In the genomic region with DNA sequence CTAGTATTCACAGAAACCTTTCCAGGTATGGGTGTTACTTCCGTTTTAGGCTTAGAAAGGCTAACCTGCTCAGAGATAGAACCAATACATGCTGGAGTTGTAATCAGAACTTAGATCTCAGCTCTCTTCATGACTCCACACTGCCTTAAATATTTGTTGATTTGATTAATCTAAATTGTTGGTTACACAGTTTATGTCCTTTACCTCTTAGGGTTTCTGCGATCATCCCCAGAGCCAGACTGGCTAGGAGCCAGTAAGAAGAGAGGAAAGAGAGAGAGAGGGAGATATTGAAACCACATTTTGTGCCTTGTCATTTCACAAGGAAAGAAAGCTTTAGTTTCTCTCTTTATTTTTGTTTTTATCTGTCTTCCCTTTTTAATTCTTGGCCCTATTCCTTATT, we compare ENCODE assay signal across 19 cellular contexts. TPM values are rescaled to one million over a fixed set of nuclear protein-coding genes. Genes with fewer than 3 reads are reported as not detected.
DNase-seq lines count a peak whose midpoint lies in the region; ATAC-seq and TF ChIP-seq lines count a peak whose summit lies in the region.
"Had no signal": no experiment of that assay in that cellular context is flagged by ENCODE, and none has a peak within 500 bp of the region (broad histone marks: within the 10 kb centered on the region; RNA-seq: fewer than 3 reads in every experiment).

No MANE protein-coding gene starts in this region.

- no peak for DNase-seq in Right ventricle myocardium superior
- no peak for DNase-seq in Right ventricle myocardium inferior (ENCODE audit: missing footprints)
- DNase-seq in adipocyte (ENCODE audit: low read depth), result peak; percentile 30
- DNase-seq in thyroid gland, result no peak
- DNase-seq in psoas muscle, result no peak
- DNase-seq in superior temporal gyrus (ENCODE audit: extremely low spot score), result no peak
- DNase-seq: activated CD4-positive, alpha-beta T cell treated with anti-CD3 and anti-CD28 coated beads for 1 hour; activated gamma-delta T cell; anterior cingulate cortex; CD8-positive, alpha-beta T cell; islet precursor cell; MG63; NCI-H187; SHP77; T-helper 2 cell had no signal

- H3K4me3 ChIP-seq in adipocyte (ENCODE audit: low read length), result no peak overlapping the region
- no peak overlapping the region for H3K4me3 ChIP-seq in gastroesophageal sphincter
- no peak overlapping the region for H3K4me3 ChIP-seq in thyroid gland (replicated peaks in 1 of 3)
- H3K4me3 ChIP-seq in psoas muscle, result no peak overlapping the region
- H3K4me3 ChIP-seq: MG63, neural progenitor cell had no signal

- peaks cover 35% of the 10 kb centered on the region for H3K4me1 ChIP-seq in adipocyte (ENCODE audit: control insufficient read depth, insufficient read depth, low read length)
- peaks cover 8 to 48% (median 14%) of the 10 kb centered on the region in 3 donors for H3K4me1 ChIP-seq in gastroesophageal sphincter
- H3K4me1 ChIP-seq in thyroid gland, result peaks cover 17% of the 10 kb centered on the region in 2 donors
- H3K4me1 ChIP-seq in psoas muscle, result peaks cover 3% of the 10 kb centered on the region

- no peaks in the 10 kb centered on the region for H3K27me3 ChIP-seq in adipocyte (replicated peaks; ENCODE audit: control insufficient read depth, insufficient read depth, low read length)
- no peaks in the 10 kb centered on the region for H3K27me3 ChIP-seq in gastroesophageal sphincter
- H3K27me3 ChIP-seq in thyroid gland, result no peaks in the 10 kb centered on the region
- H3K27me3 ChIP-seq in psoas muscle (ENCODE audit: insufficient read depth in 3 of 3, low read length in 2 of 3), result no peaks in the 10 kb centered on the region
- H3K27me3 ChIP-seq: MG63, neural progenitor cell had no signal

- H3K9me3 ChIP-seq in adipocyte (ENCODE audit: control insufficient read depth, low read length), result no peaks in the 10 kb centered on the region
- no peaks in the 10 kb centered on the region for H3K9me3 ChIP-seq in gastroesophageal sphincter
- H3K9me3 ChIP-seq in thyroid gland, result no peaks in the 10 kb centered on the region
- no peaks in the 10 kb centered on the region for H3K9me3 ChIP-seq in psoas muscle
- H3K9me3 ChIP-seq: MG63 had no signal

- WGBS in gastroesophageal sphincter (ENCODE audit: low coverage in 1 of 2), 2 donors, result 53 to 55% methylated on average over 2 of the region's 2 CpGs
- 59 to 62% methylated on average over 2 of the region's 2 CpGs for whole genome bisulfite sequencing in thyroid gland, 2 donors
- WGBS in psoas muscle, 3 donors, result 61 to 86% (median 66%) methylated on average over 2 of the region's 2 CpGs

- TF ChIP-seq CTCF in gastroesophageal sphincter (IDR thresholded peaks at IDR 0.05), result no peak
- TF ChIP-seq CTCF in thyroid gland (IDR thresholded peaks at IDR 0.05), result no peak
- no peak for TF ChIP-seq CTCF in psoas muscle (IDR thresholded peaks at IDR 0.05)

- H3K9ac ChIP-seq in adipocyte (ENCODE audit: low read length), result peak overlapping the region; percentile 7
- H3K9ac ChIP-seq: neural progenitor cell had no signal

- ATAC-seq in Right ventricle myocardium superior (ENCODE audit: poor library complexity) (peak; percentile 39), Right ventricle myocardium inferior (no peak), gastroesophageal sphincter (no peak), psoas muscle (no peak), HG02970 (IDR thresholded peaks at IDR 0.05; ENCODE audit: low FRiP score, unreplicated experiment) (no peak)
- ATAC-seq: CD8-positive, alpha-beta T cell had no signal

- H3K27ac ChIP-seq in gastroesophageal sphincter (peak overlapping the region; percentile 45 to 71 (median 56)), thyroid gland (peak overlapping the region in 2 of 3 donors; percentile 20 to 46), psoas muscle (no peak overlapping the region)
- H3K27ac ChIP-seq: neural progenitor cell had no signal

- intact Hi-C loops in Right ventricle myocardium superior (cut with DNase I), result no loop called here
- intact Hi-C loops in Right ventricle myocardium inferior (cut with DNase I), result no loop called here
- intact Hi-C loops in thyroid gland (cut with DNase I), result no loop called here
- intact Hi-C loops in psoas muscle (cut with DNase I), result no loop called here

- TF ChIP-seq POLR2A in gastroesophageal sphincter (IDR thresholded peaks at IDR 0.05) (no peak), thyroid gland (IDR thresholded peaks at IDR 0.05) (no peak)

- no peaks in the 10 kb centered on the region for H3K36me3 ChIP-seq in adipocyte (ENCODE audit: control insufficient read depth, insufficient read depth, low read length, severe bottlenecking)
- no peaks in the 10 kb centered on the region for H3K36me3 ChIP-seq in gastroesophageal sphincter
- no peaks in the 10 kb centered on the region for H3K36me3 ChIP-seq in thyroid gland
- H3K36me3 ChIP-seq in psoas muscle (ENCODE audit: insufficient read depth in 1 of 2, low read depth in 1 of 2), result no peaks in the 10 kb centered on the region
- H3K36me3 ChIP-seq: MG63, neural progenitor cell had no signal

- TF ChIP-seq EP300 in gastroesophageal sphincter (IDR thresholded peaks at IDR 0.05), result no peak

RNA-seq across cellular contexts. Expression of gene MGP, which starts 16.8 kb away (rescaled TPM):
- total RNA-seq in Right ventricle myocardium superior, result 231 TPM
- total RNA-seq in Right ventricle myocardium inferior, result 369 TPM
- 100 to 1,000 TPM; 506 to 706 (median 636) TPM for total RNA-seq in gastroesophageal sphincter
- total RNA-seq in thyroid gland, result 1,000 to 10,000 TPM in 1 of 4 donors, 100 to 1,000 TPM in 3; 319 to 1,014 (median 397) TPM
- total RNA-seq in psoas muscle, result 100 to 1,000 TPM in 1 of 4 donors, 10 to 100 TPM in 3; 60.2 to 159 (median 82.0) TPM
- 10 to 100 TPM; 57.3 to 83.5 (median 57.5) TPM for polyA plus RNA-seq in psoas muscle

RNA-seq across cellular contexts. Expression of gene ERP27, which starts 35.9 kb away (rescaled TPM):
- total RNA-seq in Right ventricle myocardium superior (0.24 TPM), Right ventricle myocardium inferior (0.19 TPM), gastroesophageal sphincter (1 to 10 TPM in 1 of 4 donors, under 1 TPM in 2, not detected in 1; 0.54 to 3.4 (median 0.96) TPM), thyroid gland (10 to 100 TPM in 1 of 4 donors, 1 to 10 TPM in 1, under 1 TPM in 1, not detected in 1; 0.88 to 24.3 (median 5.0) TPM), psoas muscle (under 1 TPM in 3 of 4 donors, not detected in 1; 0.17 to 0.42 (median 0.24) TPM)
- polyA plus RNA-seq in psoas muscle, result under 1 TPM; 0.05 to 0.09 (median 0.08) TPM

RNA-seq across cellular contexts. Expression of gene ARHGDIB, which starts 58.9 kb away (rescaled TPM):
- 49.9 TPM for total RNA-seq in Right ventricle myocardium superior
- total RNA-seq in Right ventricle myocardium inferior, result 72.1 TPM
- total RNA-seq in gastroesophageal sphincter, result 100 to 1,000 TPM in 1 of 4 donors, 10 to 100 TPM in 3; 22.4 to 108 (median 74.2) TPM
- total RNA-seq in thyroid gland, result 100 to 1,000 TPM in 1 of 4 donors, 10 to 100 TPM in 3; 54.4 to 107 (median 65.9) TPM
- total RNA-seq in psoas muscle, result 10 to 100 TPM; 27.1 to 41.4 (median 29.9) TPM
- polyA plus RNA-seq in psoas muscle, result 10 to 100 TPM; 23.9 to 44.0 (median 39.4) TPM

RNA-seq across cellular contexts. Expression of gene ART4, which starts 59.1 kb away (rescaled TPM):
- total RNA-seq in Right ventricle myocardium superior (2.8 TPM), Right ventricle myocardium inferior (5.6 TPM), gastroesophageal sphincter (1 to 10 TPM in 1 of 4 donors, under 1 TPM in 3; 0.13 to 1.7 (median 0.62) TPM), thyroid gland (10 to 100 TPM in 2 of 4 donors, 1 to 10 TPM in 2; 5.5 to 26.5 (median 10.8) TPM), psoas muscle (under 1 TPM in 2 of 4 donors, not detected in 2; 0.17 to 0.19 TPM)
- under 1 TPM; 0.14 to 0.39 (median 0.17) TPM for polyA plus RNA-seq in psoas muscle
- total RNA-seq: CD8-positive, alpha-beta T cell; renal cortical epithelial cell had no signal
